In genomic region chr12:8108808-8109398, GRCh38 we compare ENCODE assay signal across 8 cellular contexts. TPM values are rescaled to one million over a fixed set of nuclear protein-coding genes. Genes with fewer than 3 reads are reported as not detected.
DNase-seq lines count a peak whose midpoint lies in the region; ATAC-seq and TF ChIP-seq lines count a peak whose summit lies in the region.

No MANE protein-coding gene starts in this region.

- TF ChIP-seq POLR2A in lower leg skin (IDR thresholded peaks at IDR 0.05): no peak

- peaks cover 4 to 13% (median 5%) of the 10 kb centered on the region in 4 donors for H3K4me1 Mint-ChIP-seq in CD4-positive, CD25-positive, alpha-beta regulatory T cell

- in situ Hi-C loops in HAP-1 (cut with MboI; ENCODE audit: low sequenced_read_pairs): no loop called here

- H3K27ac ChIP-seq in CD4-positive, CD25-positive, alpha-beta regulatory T cell (ENCODE audit: insufficient read depth, low read length, poor library complexity, severe bottlenecking): no peak overlapping the region

- H3K36me3 ChIP-seq in CD4-positive, CD25-positive, alpha-beta regulatory T cell (ENCODE audit: control insufficient read depth, insufficient read depth, low read length): peaks cover 2% of the 10 kb centered on the region
- no peaks in the 10 kb centered on the region for H3K36me3 ChIP-seq in HAP-1 (replicated peaks)

- no peak overlapping the region for H3K27ac Mint-ChIP-seq in CD4-positive, CD25-positive, alpha-beta regulatory T cell

- DNase-seq in CD4-positive, CD25-positive, alpha-beta regulatory T cell: peak; percentile 63 to 84 (median 75)
- DNase-seq in HAP-1 (ENCODE audit: low spot score in 2 of 2) (peak; percentile 59 to 85), NCI-H748 (lab: John Stamatoyannopoulos, UW; ENCODE audit: unreplicated experiment) (peak; percentile 52), dermis blood vessel endothelial cell (peak; percentile 92), lower leg skin (ENCODE audit: low spot score in 2 of 2) (peak; percentile 65 to 89)
- peak; percentile 46 to 67 for DNase-seq in activated CD4-positive, alpha-beta T cell treated with anti-CD3 and anti-CD28 coated beads, Interleukin-2, amount 50 U/mL, for 24 hours (ENCODE audit: low read depth in 1 of 2, low spot score in 1 of 2)
- peak; percentile 43 to 58 (median 56) for DNase-seq in stimulated activated CD4-positive, alpha-beta T cell treated with anti-CD3 and anti-CD28 coated beads, TNF-alpha, amount 100 ng/mL, for 1 hour (ENCODE audit: low read depth in 3 of 3, low spot score in 1 of 3)

- peak; percentile 55 to 74 for ATAC-seq in CD4-positive, CD25-positive, alpha-beta regulatory T cell (ENCODE audit: low read depth in 2 of 2)
- ATAC-seq in HG02840 (IDR thresholded peaks at IDR 0.05; ENCODE audit: low FRiP score, unreplicated experiment): no peak

- H3K27me3 ChIP-seq in CD4-positive, CD25-positive, alpha-beta regulatory T cell (ENCODE audit: control insufficient read depth, insufficient read depth, low read length): no peaks in the 10 kb centered on the region
- H3K27me3 ChIP-seq in HAP-1 (ENCODE audit: low read depth): no peaks in the 10 kb centered on the region

- WGBS in lower leg skin, 2 donors: 0 to 1% methylated on average over 3 of the region's 3 CpGs

- no peaks in the 10 kb centered on the region for H3K9me3 ChIP-seq in CD4-positive, CD25-positive, alpha-beta regulatory T cell (ENCODE audit: control insufficient read depth in 2 of 2, low read length in 2 of 2)
- peaks cover 3% of the 10 kb centered on the region; the same call in 1 of the 2 replicates for H3K9me3 ChIP-seq in HAP-1

- no peak overlapping the region for H3K4me3 Mint-ChIP-seq in CD4-positive, CD25-positive, alpha-beta regulatory T cell

- peaks cover 29% of the 10 kb centered on the region for H3K36me3 Mint-ChIP-seq in CD4-positive, CD25-positive, alpha-beta regulatory T cell

- H3K4me3 ChIP-seq in CD4-positive, CD25-positive, alpha-beta regulatory T cell (ENCODE audit: low read depth, low read length): no peak overlapping the region
- H3K4me3 ChIP-seq in HAP-1 (no peak overlapping the region), lower leg skin (ENCODE audit: low read depth, poor library complexity, severe bottlenecking) (no peak overlapping the region)

- H3K27me3 Mint-ChIP-seq in CD4-positive, CD25-positive, alpha-beta regulatory T cell: no peaks in the 10 kb centered on the region

- peaks cover 0 to 4% (median 0%) of the 10 kb centered on the region in 7 donors for H3K9me3 Mint-ChIP-seq in CD4-positive, CD25-positive, alpha-beta regulatory T cell

- TF ChIP-seq CTCF in lower leg skin (IDR thresholded peaks at IDR 0.05): peak in 1 of 3 donors; percentile 91

- intact Hi-C loops in lower leg skin (cut with DNase I; ENCODE audit: low total_unique reads): loop anchor here (10.0 kb wide), 1 partner anchor 126 kb away; no protein-coding TSS in a partner anchor

- H3K4me1 ChIP-seq in CD4-positive, CD25-positive, alpha-beta regulatory T cell (ENCODE audit: control insufficient read depth, insufficient read depth, low read length, poor library complexity, severe bottlenecking): peaks cover 7% of the 10 kb centered on the region
- H3K4me1 ChIP-seq in HAP-1: no peaks in the 10 kb centered on the region; the same call in 1 of the 2 replicates

RNA-seq across cellular contexts. Expression of gene CLEC4A, which starts 14.5 kb away (rescaled TPM):
- 1.4 TPM for total RNA-seq in CD4-positive, CD25-positive, alpha-beta regulatory T cell
- polyA plus RNA-seq in CD4-positive, CD25-positive, alpha-beta regulatory T cell: 1 to 10 TPM in 1 of 4 donors, under 1 TPM in 2, not detected in 1; 0.14 to 1.2 (median 0.53) TPM
- total RNA-seq in dermis blood vessel endothelial cell (0.19 TPM in 1 of 2 replicates, not detected in the other), lower leg skin (10 to 100 TPM in 1 of 4 donors, 1 to 10 TPM in 2, under 1 TPM in 1; 0.62 to 11.6 (median 2.4) TPM)

RNA-seq across cellular contexts. Expression of gene NECAP1, which starts 26.8 kb away (rescaled TPM):
- 78.3 TPM for total RNA-seq in CD4-positive, CD25-positive, alpha-beta regulatory T cell
- 10 to 100 TPM; 20.5 to 34.8 (median 23.8) TPM for polyA plus RNA-seq in CD4-positive, CD25-positive, alpha-beta regulatory T cell
- total RNA-seq in dermis blood vessel endothelial cell: 45.6 and 59.1 TPM in 2 replicates
- total RNA-seq in lower leg skin: 10 to 100 TPM; 30.8 to 41.2 (median 37.2) TPM

RNA-seq across cellular contexts. Expression of gene C3AR1, which starts 42.7 kb away (rescaled TPM):
- total RNA-seq in CD4-positive, CD25-positive, alpha-beta regulatory T cell: 2.7 TPM
- 10 to 100 TPM in 2 of 4 donors, 1 to 10 TPM in 2; 6.5 to 12.7 (median 9.5) TPM for polyA plus RNA-seq in CD4-positive, CD25-positive, alpha-beta regulatory T cell
- total RNA-seq in dermis blood vessel endothelial cell (0.09 TPM in 1 of 2 replicates, not detected in the other), lower leg skin (1 to 10 TPM; 1.4 to 5.5 (median 3.4) TPM)

RNA-seq across cellular contexts. Expression of gene ZNF705A, which starts 47.9 kb away (rescaled TPM):
- total RNA-seq in CD4-positive, CD25-positive, alpha-beta regulatory T cell: not detected
- polyA plus RNA-seq in CD4-positive, CD25-positive, alpha-beta regulatory T cell: not detected
- under 0.01 TPM in 1 of 2 replicates, not detected in the other for total RNA-seq in dermis blood vessel endothelial cell
- total RNA-seq in lower leg skin: not detected
